17 cellular contexts compared by ENCODE assay signal in genomic region chr10:121293121-121293520, GRCh38.
"Had no signal": no experiment of that assay in that cellular context is flagged by ENCODE, and none has a peak within 500 bp of the region (broad histone marks: within the 10 kb centered on the region; RNA-seq: fewer than 3 reads in every experiment).

No MANE protein-coding gene starts in this region.

- H3K4me1 ChIP-seq: colonic mucosa, gastrocnemius medialis, tibial artery had no signal

- H3K27ac ChIP-seq: colonic mucosa, dorsolateral prefrontal cortex, esophagus muscularis mucosa, gastrocnemius medialis, tibial artery had no signal

- ATAC-seq: activated T-cell treated with anti-CD3 and anti-CD28 coated beads, Interleukin-2, amount 50 U/mL, for 4 hours; gastrocnemius medialis; WTC11 had no signal

- DNase-seq: activated CD4-positive, alpha-beta T cell treated with anti-CD3 and anti-CD28 coated beads, Interleukin-2, amount 50 U/mL, for 4 hours; activated CD8-positive, alpha-beta memory T cell treated with anti-CD3 and anti-CD28 coated beads, Interleukin-2, amount 50 U/mL, for 48 hours; activated naive CD4-positive, alpha-beta T cell treated with Interleukin-2 at 50 U/mL for 16 hours; activated naive CD8-positive, alpha-beta T cell treated with anti-CD3 and anti-CD28 coated beads for 36 hours; activated T-cell treated with anti-CD3 and anti-CD28 coated beads, Interleukin-2, amount 50 U/mL, for 4 hours; colonic mucosa; dorsolateral prefrontal cortex; gastrocnemius medialis; hypothalamus; naive B cell; posterior cingulate gyrus; stimulated activated CD4-positive, alpha-beta T cell treated with anti-CD3 and anti-CD28 coated beads, Interleukin-12 subunit alpha, Interleukin-12 subunit beta, amount 100 ng/mL, for 4 hours; substantia nigra; T1000; tibial artery had no signal

- H3K9me3 ChIP-seq: colonic mucosa, esophagus muscularis mucosa, gastrocnemius medialis, tibial artery had no signal

- H3K4me3 ChIP-seq: colonic mucosa, dorsolateral prefrontal cortex, esophagus muscularis mucosa, gastrocnemius medialis, tibial artery had no signal

- H3K36me3 ChIP-seq: colonic mucosa, esophagus muscularis mucosa, gastrocnemius medialis, tibial artery had no signal

- H3K27me3 ChIP-seq: colonic mucosa, dorsolateral prefrontal cortex, esophagus muscularis mucosa had no signal
